ENCODE assay signal across 28 cellular contexts in the genomic region with DNA sequence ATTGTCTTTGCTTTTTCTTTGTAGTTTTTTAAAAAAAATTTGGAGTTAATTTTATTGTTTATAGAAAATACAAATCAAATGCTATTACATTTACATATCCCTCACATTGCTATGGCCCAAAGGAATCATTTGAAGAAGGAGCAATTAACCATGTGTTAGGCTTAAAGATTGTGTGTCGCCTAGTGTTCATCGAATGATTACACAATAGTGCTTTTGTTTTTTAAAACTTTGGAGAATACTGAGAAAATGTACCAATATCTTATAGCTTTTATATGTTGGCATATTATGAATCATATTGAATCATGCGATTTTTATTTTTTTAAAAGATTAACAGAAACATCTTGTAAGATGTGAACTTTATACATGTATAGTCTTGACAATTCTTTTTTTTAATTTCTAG.
"Had no signal": no experiment of that assay in that cellular context is flagged by ENCODE, and none has a peak within 500 bp of the region (broad histone marks: within the 10 kb centered on the region; RNA-seq: fewer than 3 reads in every experiment).

No MANE protein-coding gene starts in this region.

- H3K4me3 Mint-ChIP-seq: activated CD4-positive, alpha-beta memory T cell treated with anti-CD3 and anti-CD28 coated beads for 36 hours; activated CD4-positive, alpha-beta T cell treated with anti-CD3 and anti-CD28 coated beads for 36 hours; activated CD4-positive, alpha-beta T cell treated with anti-CD3 and anti-CD28 coated beads, Interleukin-2, amount 10 ng/mL, durations not matched to agents 24 days and 14 days; activated naive CD4-positive, alpha-beta T cell treated with anti-CD3 and anti-CD28 coated beads, Interleukin-2, amount 10 ng/mL, durations not matched to agents 7 days and 5 days; activated naive CD8-positive, alpha-beta T cell treated with anti-CD3 and anti-CD28 coated beads, Interleukin-2, amount 10 ng/mL, durations not matched to agents 7 days and 5 days; activated T-cell treated with anti-CD3 and anti-CD28 coated beads, Interleukin-2, amount 50 U/mL, for 24 hours; activated T-cell treated with anti-CD3 and anti-CD28 coated beads, Interleukin-2, amount 50 U/mL, for 72 hours; brain; central memory CD8-positive, alpha-beta T cell; dendritic cell treated with granulocyte-macrophage colony-stimulating factor and Interleukin-4, amounts not matched to agents 40 ng/mL and 50 ng/mL, for 4 days; endodermal cell; T-helper 2 cell treated with Interferon-gamma antibody and Interleukin-4, amounts not matched to agents 5 μg/mL and 100 μg/mL, for 36 hours had no signal

- H3K27me3 Mint-ChIP-seq: activated CD4-positive, alpha-beta memory T cell treated with anti-CD3 and anti-CD28 coated beads for 36 hours; activated CD4-positive, alpha-beta T cell treated with anti-CD3 and anti-CD28 coated beads for 36 hours; activated CD4-positive, alpha-beta T cell treated with anti-CD3 and anti-CD28 coated beads, Interleukin-2, amount 10 ng/mL, durations not matched to agents 24 days and 14 days; activated naive CD4-positive, alpha-beta T cell treated with anti-CD3 and anti-CD28 coated beads, Interleukin-2, amount 10 ng/mL, durations not matched to agents 7 days and 5 days; activated naive CD8-positive, alpha-beta T cell treated with anti-CD3 and anti-CD28 coated beads, Interleukin-2, amount 10 ng/mL, durations not matched to agents 7 days and 5 days; activated T-cell treated with anti-CD3 and anti-CD28 coated beads, Interleukin-2, amount 50 U/mL, for 24 hours; brain; central memory CD8-positive, alpha-beta T cell; dendritic cell treated with granulocyte-macrophage colony-stimulating factor and Interleukin-4, amounts not matched to agents 40 ng/mL and 50 ng/mL, for 4 days had no signal

- DNase-seq: activated CD4-positive, alpha-beta memory T cell treated with anti-CD3 and anti-CD28 coated beads for 36 hours; activated CD4-positive, alpha-beta T cell treated with anti-CD3 and anti-CD28 coated beads for 36 hours; activated CD4-positive, alpha-beta T cell treated with anti-CD3 and anti-CD28 coated beads, Interleukin-2, amount 10 ng/mL, durations not matched to agents 24 days and 14 days; activated CD4-positive, CD25-positive, alpha-beta regulatory T cell; activated CD4-positive, CD25-positive, alpha-beta regulatory T cell treated with anti-CD3 and anti-CD28 coated beads, Interleukin-2, amount 50 U/mL, for 72 hours; activated CD8-positive, alpha-beta memory T cell treated with anti-CD3 and anti-CD28 coated beads, Interleukin-2, amount 50 U/mL, for 48 hours; activated gamma-delta T cell; activated naive CD4-positive, alpha-beta T cell; activated naive CD4-positive, alpha-beta T cell treated with anti-CD3 and anti-CD28 coated beads, Interleukin-2, amount 10 ng/mL, durations not matched to agents 7 days and 5 days; activated naive CD8-positive, alpha-beta T cell treated with anti-CD3 and anti-CD28 coated beads, Interleukin-2, amount 10 ng/mL, durations not matched to agents 7 days and 5 days; activated T-cell treated with anti-CD3 and anti-CD28 coated beads for 4 hours; activated T-cell treated with anti-CD3 and anti-CD28 coated beads, Interleukin-2, amount 50 U/mL, for 24 hours; activated T-cell treated with anti-CD3 and anti-CD28 coated beads, Interleukin-2, amount 50 U/mL, for 72 hours; dorsolateral prefrontal cortex; effector memory CD4-positive, alpha-beta T cell; endodermal cell; foreskin fibroblast; gastrocnemius medialis; glutamatergic neuron; heart left ventricle; hypothalamus; T1000 had no signal

- H3K4me1 Mint-ChIP-seq: activated CD4-positive, alpha-beta T cell treated with anti-CD3 and anti-CD28 coated beads for 36 hours; activated CD4-positive, alpha-beta T cell treated with anti-CD3 and anti-CD28 coated beads, Interleukin-2, amount 10 ng/mL, durations not matched to agents 24 days and 14 days; activated naive CD4-positive, alpha-beta T cell treated with anti-CD3 and anti-CD28 coated beads, Interleukin-2, amount 10 ng/mL, durations not matched to agents 7 days and 5 days; activated naive CD8-positive, alpha-beta T cell treated with anti-CD3 and anti-CD28 coated beads, Interleukin-2, amount 10 ng/mL, durations not matched to agents 7 days and 5 days; brain; central memory CD8-positive, alpha-beta T cell; endodermal cell had no signal

- H3K27ac Mint-ChIP-seq: activated CD4-positive, alpha-beta memory T cell treated with anti-CD3 and anti-CD28 coated beads for 36 hours; activated CD4-positive, alpha-beta T cell treated with anti-CD3 and anti-CD28 coated beads for 36 hours; activated CD4-positive, alpha-beta T cell treated with anti-CD3 and anti-CD28 coated beads, Interleukin-2, amount 10 ng/mL, durations not matched to agents 24 days and 14 days; activated naive CD4-positive, alpha-beta T cell treated with anti-CD3 and anti-CD28 coated beads, Interleukin-2, amount 50 U/mL, for 72 hours; activated naive CD8-positive, alpha-beta T cell treated with anti-CD3 and anti-CD28 coated beads, Interleukin-2, amount 10 ng/mL, durations not matched to agents 7 days and 5 days; activated T-cell treated with anti-CD3 and anti-CD28 coated beads, Interleukin-2, amount 50 U/mL, for 24 hours; activated T-cell treated with anti-CD3 and anti-CD28 coated beads, Interleukin-2, amount 50 U/mL, for 72 hours; brain; dendritic cell treated with granulocyte-macrophage colony-stimulating factor and Interleukin-4, amounts not matched to agents 40 ng/mL and 50 ng/mL, for 4 days; endodermal cell; T-helper 2 cell treated with Interferon-gamma antibody and Interleukin-4, amounts not matched to agents 5 μg/mL and 100 μg/mL, for 36 hours had no signal

- ATAC-seq: activated CD4-positive, alpha-beta T cell treated with anti-CD3 and anti-CD28 coated beads for 36 hours; activated naive CD4-positive, alpha-beta T cell treated with anti-CD3 and anti-CD28 coated beads, Interleukin-2, amount 50 U/mL, for 72 hours; activated T-cell treated with anti-CD3 and anti-CD28 coated beads, Interleukin-2, amount 50 U/mL, for 72 hours; esophagus mucosa; gastrocnemius medialis; heart left ventricle had no signal

- H3K9me3 Mint-ChIP-seq: activated CD4-positive, alpha-beta memory T cell treated with anti-CD3 and anti-CD28 coated beads for 36 hours; activated CD4-positive, alpha-beta T cell treated with anti-CD3 and anti-CD28 coated beads, Interleukin-2, amount 10 ng/mL, durations not matched to agents 24 days and 14 days; activated naive CD4-positive, alpha-beta T cell treated with anti-CD3 and anti-CD28 coated beads, Interleukin-2, amount 10 ng/mL, durations not matched to agents 7 days and 5 days; activated naive CD4-positive, alpha-beta T cell treated with anti-CD3 and anti-CD28 coated beads, Interleukin-2, amount 50 U/mL, for 72 hours; activated naive CD8-positive, alpha-beta T cell treated with anti-CD3 and anti-CD28 coated beads, Interleukin-2, amount 10 ng/mL, durations not matched to agents 7 days and 5 days; activated T-cell treated with anti-CD3 and anti-CD28 coated beads, Interleukin-2, amount 50 U/mL, for 24 hours; activated T-cell treated with anti-CD3 and anti-CD28 coated beads, Interleukin-2, amount 50 U/mL, for 72 hours; brain; central memory CD8-positive, alpha-beta T cell; dendritic cell treated with granulocyte-macrophage colony-stimulating factor and Interleukin-4, amounts not matched to agents 40 ng/mL and 50 ng/mL, for 4 days; endodermal cell; T-helper 2 cell treated with Interferon-gamma antibody and Interleukin-4, amounts not matched to agents 5 μg/mL and 100 μg/mL, for 36 hours had no signal
